8 cellular contexts compared by ENCODE assay signal in the genomic region with DNA sequence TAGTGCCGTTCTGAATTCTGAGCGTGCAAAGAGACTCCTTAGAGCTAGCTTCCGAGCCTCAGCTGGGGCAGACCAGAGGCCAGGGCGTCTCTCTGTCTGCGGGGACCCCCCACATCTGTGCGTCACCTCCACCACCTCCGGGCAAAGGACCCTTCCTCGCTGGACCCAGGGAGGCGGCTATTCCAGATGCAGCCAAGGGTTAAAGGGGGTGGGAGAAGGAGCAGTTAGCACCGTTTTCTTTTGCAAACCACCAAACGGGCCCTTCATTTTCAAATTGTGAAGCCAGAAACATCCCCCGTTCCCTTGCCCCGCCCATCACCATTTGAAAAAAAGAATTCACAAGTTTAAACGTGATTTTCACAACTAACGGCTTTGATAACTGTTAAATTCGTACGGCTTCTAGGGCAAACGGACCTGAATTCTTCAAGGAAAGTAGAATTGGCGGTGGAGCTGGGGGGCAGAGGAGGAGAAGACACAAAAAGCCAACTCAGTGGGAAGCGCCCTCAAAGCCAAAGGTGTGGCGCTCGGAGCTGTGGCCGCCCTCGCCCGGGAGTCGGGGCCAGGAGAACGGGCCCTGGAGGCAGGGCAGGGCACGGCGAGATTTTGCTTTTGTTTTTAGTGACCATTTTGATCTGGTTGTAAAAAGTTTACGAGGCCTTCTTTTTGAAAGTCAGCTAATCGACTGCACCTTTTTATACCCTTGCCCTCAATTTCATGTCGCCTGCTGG. TPM values are rescaled to one million over a fixed set of nuclear protein-coding genes. Genes with fewer than 3 reads are reported as not detected.
A peak's percentile ranks its signal among the peaks of the same experiment; 100 is the strongest.
DNase-seq lines count a peak whose midpoint lies in the region; ATAC-seq and TF ChIP-seq lines count a peak whose summit lies in the region.

No MANE protein-coding gene starts in this region.

- H3K36me3 ChIP-seq in endodermal cell (ENCODE audit: control insufficient read depth, insufficient read depth, low read length) (no peaks in the 10 kb centered on the region), muscle layer of colon (ENCODE audit: insufficient read depth, low read length) (no peaks in the 10 kb centered on the region)

- H3K4me1 ChIP-seq in endodermal cell (ENCODE audit: control insufficient read depth, insufficient read depth, low read length) (peaks cover 12% of the 10 kb centered on the region), muscle layer of colon (ENCODE audit: insufficient read depth, low read length) (peaks cover 25% of the 10 kb centered on the region)

- H3K4me1 Mint-ChIP-seq in endodermal cell: peaks cover 32% of the 10 kb centered on the region

- ATAC-seq in GM18858 (IDR thresholded peaks at IDR 0.05; ENCODE audit: unreplicated experiment): no peak

- H3K9me3 ChIP-seq in endodermal cell (ENCODE audit: control insufficient read depth, low read length) (no peaks in the 10 kb centered on the region), muscle layer of colon (ENCODE audit: low read length) (no peaks in the 10 kb centered on the region)

- TF ChIP-seq CTCF in endodermal cell (conservative IDR thresholded peaks at IDR 0.05): peak; percentile 33

- 7 to 12% methylated on average over 15 to 32 of the region's 32 CpGs for WGBS in endodermal cell (ENCODE audit: insufficient coverage in 1 of 2, insufficient read length in 1 of 2), 2 experiments

- H3K36me3 Mint-ChIP-seq in endodermal cell (ENCODE audit: low read depth): no peaks in the 10 kb centered on the region

- peak; percentile 8 for DNase-seq in stimulated activated CD4-positive, alpha-beta T cell treated with anti-CD3 and anti-CD28 coated beads, Interleukin-15, amount 100 ng/mL, for 24 hours
- no peak for DNase-seq in stimulated activated CD4-positive, alpha-beta T cell treated with anti-CD3 and anti-CD28 coated beads, Interleukin-4, amount 100 ng/mL, for 24 hours
- DNase-seq in endodermal cell (peak; percentile 71), COR-L47 (lab: John Stamatoyannopoulos, UW) (no peak), NCI-H1092 (lab: John Stamatoyannopoulos, UW) (no peak), HuH-7 (ENCODE audit: low spot score) (no peak)

- H3K27me3 ChIP-seq in endodermal cell (ENCODE audit: control insufficient read depth, insufficient read depth, low read length, poor library complexity, severe bottlenecking) (peaks cover 99% of the 10 kb centered on the region), muscle layer of colon (ENCODE audit: control insufficient read depth in 1 of 2, insufficient read depth in 2 of 2, low read length in 2 of 2) (peaks cover 56 to 61% of the 10 kb centered on the region in 2 donors)

- H3K9ac ChIP-seq in endodermal cell (ENCODE audit: extremely low read depth, low read length, poor library complexity, severe bottlenecking): no peak overlapping the region
- H3K9ac ChIP-seq in muscle layer of colon (ENCODE audit: low read length): no peak overlapping the region

- H3K27ac Mint-ChIP-seq in endodermal cell: peak overlapping the region; percentile 19

- H3K27me3 Mint-ChIP-seq in endodermal cell (ENCODE audit: insufficient read depth): peaks cover 93% of the 10 kb centered on the region

- peak overlapping the region; percentile 84 for H3K4me3 ChIP-seq in endodermal cell (ENCODE audit: low read length)
- peak overlapping the region; percentile 21 to 63 for H3K4me3 ChIP-seq in muscle layer of colon (ENCODE audit: low read depth in 1 of 2, low read length in 2 of 2)

- H3K9me3 Mint-ChIP-seq in endodermal cell: no peaks in the 10 kb centered on the region

- H3K4me3 Mint-ChIP-seq in endodermal cell: peak overlapping the region; percentile 68

- H3K27ac ChIP-seq in endodermal cell (ENCODE audit: low read depth, low read length): no peak overlapping the region
- H3K27ac ChIP-seq in muscle layer of colon (ENCODE audit: low read depth, low read length): peak overlapping the region; percentile 59

RNA-seq across cellular contexts. Expression of a gene that starts 3.3 kb away (rescaled TPM):
- total RNA-seq in endodermal cell: 10 to 100 TPM in 1 of 2 donors, 1 to 10 TPM in 1; 7.8 to 10.7 TPM
- 9.9 TPM for polyA plus RNA-seq in endodermal cell (2013, experiment 1 of 2)
- polyA plus RNA-seq in endodermal cell (2013, experiment 2 of 2): 8.4 TPM

Comparison
In these comparisons a context has a peak if more than half of its experiments do, and no peak if none do; other contexts are left out.
1. DNase-seq: peak in stimulated activated CD4-positive, alpha-beta T cell treated with anti-CD3 and anti-CD28 coated beads, Interleukin-15, amount 100 ng/mL, for 24 hours (single experiment) and endodermal cell (single experiment); none in stimulated activated CD4-positive, alpha-beta T cell treated with anti-CD3 and anti-CD28 coated beads, Interleukin-4, amount 100 ng/mL, for 24 hours (single experiment), COR-L47 (single experiment), NCI-H1092 (single experiment) and HuH-7 (single experiment).